ENCODE assay signal across 10 cellular contexts in the genomic region with DNA sequence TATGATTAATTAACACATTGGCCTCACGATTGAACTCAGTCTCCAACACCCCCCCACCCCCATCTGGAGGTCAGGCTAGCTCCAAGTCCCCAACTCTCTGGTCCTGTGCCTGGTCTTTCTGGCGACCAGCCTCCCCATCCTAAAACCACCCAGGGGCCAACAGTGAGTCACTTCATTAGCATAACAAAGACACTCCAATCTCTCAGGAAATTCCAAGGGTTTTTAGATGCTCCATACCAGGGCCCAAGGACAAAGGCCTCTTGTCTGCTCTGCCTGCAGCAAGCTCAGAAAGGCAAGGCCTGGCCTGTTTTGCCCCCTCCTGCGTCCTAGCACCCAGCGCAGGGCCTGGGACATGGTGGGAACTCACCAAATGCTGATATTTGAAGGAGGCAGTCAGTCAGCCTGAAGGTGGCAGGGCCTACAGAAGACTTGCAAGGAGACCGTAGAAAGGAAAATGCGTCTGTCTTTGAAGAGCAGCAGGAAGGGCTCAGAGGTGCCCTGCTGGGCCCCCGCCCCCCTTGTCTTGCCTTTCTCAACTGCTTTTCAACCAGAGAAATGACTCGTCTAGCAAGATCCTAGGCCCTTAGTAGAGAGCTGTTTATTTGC.
A peak's percentile ranks its signal among the peaks of the same experiment; 100 is the strongest.
DNase-seq lines count a peak whose midpoint lies in the region; ATAC-seq and TF ChIP-seq lines count a peak whose summit lies in the region.
"Had no signal": no experiment of that assay in that cellular context is flagged by ENCODE, and none has a peak within 500 bp of the region (broad histone marks: within the 10 kb centered on the region; RNA-seq: fewer than 3 reads in every experiment).

No MANE protein-coding gene starts in this region.

- no peak overlapping the region for H2BK12ac ChIP-seq in mesenchymal stem cell (ENCODE audit: low read length in 2 of 2)

- H3K27ac ChIP-seq in AG04450 (ENCODE audit: low read depth, low read length), result peak overlapping the region; percentile 77
- peak overlapping the region; percentile 98 for H3K27ac ChIP-seq in HUES48 (ENCODE audit: low read depth, low read length)
- H3K27ac ChIP-seq in dorsolateral prefrontal cortex, result peak overlapping the region in 58 of 59 donors; percentile 4 to 91 (median 74)
- peak overlapping the region; percentile 27 for H3K27ac ChIP-seq in mesenchymal stem cell (ENCODE audit: low read length, poor library complexity, severe bottlenecking)
- H3K27ac ChIP-seq in body of pancreas, result no peak overlapping the region

- no peak overlapping the region for H3K14ac ChIP-seq in mesenchymal stem cell (ENCODE audit: low read length in 2 of 2)

- no peak overlapping the region for H4K8ac ChIP-seq in mesenchymal stem cell (ENCODE audit: low read length)

- no peak for TF ChIP-seq POLR2A in body of pancreas (IDR thresholded peaks at IDR 0.05)

- DNase-seq in AG04450 (ENCODE audit: low read depth, low spot score) (no peak), dorsolateral prefrontal cortex (peak in 1 of 10 donors; percentile 36), mesenchymal stem cell (peak; percentile 37), body of pancreas (no peak), HUDEP-2 (lab: John Stamatoyannopoulos, UW; ENCODE audit: unreplicated experiment in 76 of 76) (no peak), T-helper 2 cell (no peak)
- DNase-seq: CD4-positive, alpha-beta memory T cell; NCI-H446 treated with DMSO at 0.1 percent for 48 hours had no signal

- no peak overlapping the region for H3K23ac ChIP-seq in mesenchymal stem cell (ENCODE audit: low read length in 2 of 2)

- no peak overlapping the region; the same call in 1 of the 2 replicates for H3K4me3 ChIP-seq in AG04450 (ENCODE audit: low read depth, low read length)
- H3K4me3 ChIP-seq in HUES48 (ENCODE audit: low read depth, low read length), result peak overlapping the region; percentile 24
- peak overlapping the region in 24 of 59 donors; percentile 0 to 44 (median 14) for H3K4me3 ChIP-seq in dorsolateral prefrontal cortex
- no peak overlapping the region for H3K4me3 ChIP-seq in mesenchymal stem cell (ENCODE audit: insufficient read depth in 1 of 2, low read depth in 1 of 2, low read length in 2 of 2)
- no peak overlapping the region for H3K4me3 ChIP-seq in body of pancreas

- H3K9me3 ChIP-seq in AG04450 (ENCODE audit: control insufficient read depth, insufficient read depth, low read length), result no peaks in the 10 kb centered on the region; the same call in 1 of the 2 replicates
- H3K9me3 ChIP-seq in HUES48 (ENCODE audit: control insufficient read depth, insufficient read depth, low read length), result no peaks in the 10 kb centered on the region
- H3K9me3 ChIP-seq in mesenchymal stem cell (ENCODE audit: control insufficient read depth, low read length), result no peaks in the 10 kb centered on the region
- H3K9me3 ChIP-seq in body of pancreas, result no peaks in the 10 kb centered on the region

- POLR2A ChIA-PET in AG04450 (lab: Yijun Ruan, JAX), result no interaction called here

- no peak overlapping the region for H3K18ac ChIP-seq in mesenchymal stem cell (ENCODE audit: low read depth in 1 of 2, low read length in 2 of 2)

- H3K27me3 ChIP-seq in AG04450 (ENCODE audit: control insufficient read depth, insufficient read depth, low read length) (no peaks in the 10 kb centered on the region), HUES48 (ENCODE audit: control insufficient read depth, insufficient read depth, low read length) (0 out of 2 replicates have a peak, but pooled peaks cover 4% of the 10 kb centered on the region), dorsolateral prefrontal cortex (peaks cover 0 to 5% (median 0%) of the 10 kb centered on the region in 45 donors), mesenchymal stem cell (ENCODE audit: control insufficient read depth in 1 of 2, insufficient read depth in 1 of 2, low read length in 2 of 2) (peaks cover 0 to 36% of the 10 kb centered on the region in 2 experiments), body of pancreas (no peaks in the 10 kb centered on the region)

- no peak overlapping the region for H3K4me2 ChIP-seq in mesenchymal stem cell (ENCODE audit: low read length, poor library complexity, severe bottlenecking)

- TF ChIP-seq CTCF in AG04450 (IDR thresholded peaks at IDR 0.05; ENCODE audit: low read depth, low read length), result no peak
- TF ChIP-seq CTCF in dorsolateral prefrontal cortex (IDR thresholded peaks at IDR 0.05 in 54 of 56, conservative IDR thresholded peaks at IDR 0.05 in 2 of 56; ENCODE audit: low read depth in 1 of 56, partially characterized antibody in 56 of 56), result no peak
- TF ChIP-seq CTCF in body of pancreas (IDR thresholded peaks at IDR 0.05), result no peak

- H2BK120ac ChIP-seq in mesenchymal stem cell (ENCODE audit: low read depth, low read length), result no peak overlapping the region

- H3K4me1 ChIP-seq in HUES48 (ENCODE audit: control insufficient read depth, insufficient read depth, low read length) (peaks cover 63% of the 10 kb centered on the region), mesenchymal stem cell (ENCODE audit: control insufficient read depth, insufficient read depth, low read depth, low read length) (peaks cover 33% of the 10 kb centered on the region), body of pancreas (no peaks in the 10 kb centered on the region)

- H3K9ac ChIP-seq in HUES48 (ENCODE audit: low read depth, low read length) (peak overlapping the region; percentile 84), mesenchymal stem cell (ENCODE audit: low read length) (no peak overlapping the region)

- H4K91ac ChIP-seq in mesenchymal stem cell (ENCODE audit: low read length), result no peak overlapping the region

- H3K36me3 ChIP-seq in HUES48 (ENCODE audit: control insufficient read depth, insufficient read depth, low read length) (no peaks in the 10 kb centered on the region), mesenchymal stem cell (ENCODE audit: control insufficient read depth in 1 of 2, insufficient read depth in 2 of 2, low read depth in 1 of 2, low read length in 2 of 2) (no peaks in the 10 kb centered on the region), body of pancreas (replicated peaks in 1 of 2; ENCODE audit: insufficient read depth in 1 of 2, low read depth in 2 of 2) (no peaks in the 10 kb centered on the region)

- no peak overlapping the region for H2BK5ac ChIP-seq in mesenchymal stem cell (ENCODE audit: low read depth, low read length, poor library complexity, severe bottlenecking)

- no peak overlapping the region for H2AFZ ChIP-seq in mesenchymal stem cell (ENCODE audit: low read depth, low read length)

- 4% methylated on average over 6 of the region's 8 CpGs for WGBS in mesenchymal stem cell
- 30 to 37% methylated on average over 8 of the region's 8 CpGs for WGBS in body of pancreas, 2 donors

- no peak overlapping the region for H3K4ac ChIP-seq in mesenchymal stem cell (ENCODE audit: low read depth in 1 of 2, low read length in 2 of 2)

- CTCF ChIA-PET in AG04450 (lab: Charles Lee), result no interaction called here

- H2AK5ac ChIP-seq in mesenchymal stem cell (ENCODE audit: low read length, severe bottlenecking), result no peak overlapping the region

- H2BK15ac ChIP-seq in mesenchymal stem cell (ENCODE audit: low read depth, poor library complexity, severe bottlenecking), result no peak overlapping the region

- intact Hi-C loops in dorsolateral prefrontal cortex (cut with DNase I), result no loop called here
- intact Hi-C loops in body of pancreas (cut with DNase I), result no loop called here

- peaks cover 2% of the 10 kb centered on the region for H3K79me1 ChIP-seq in mesenchymal stem cell (replicated peaks; ENCODE audit: low read length, poor library complexity, severe bottlenecking)

- ATAC-seq in HG02763 (IDR thresholded peaks at IDR 0.05; ENCODE audit: unreplicated experiment) (no peak), body of pancreas (no peak)

Comparison
In these comparisons a context has a peak if more than half of its experiments do, and no peak if none do; other contexts are left out.
1. H3K27ac ChIP-seq: peak in AG04450 (single experiment), HUES48 (single experiment), dorsolateral prefrontal cortex (58 of 59) and mesenchymal stem cell (single experiment); none in body of pancreas (0 of 4).